ENCODE assay signal across 8 cellular contexts in the genomic region with DNA sequence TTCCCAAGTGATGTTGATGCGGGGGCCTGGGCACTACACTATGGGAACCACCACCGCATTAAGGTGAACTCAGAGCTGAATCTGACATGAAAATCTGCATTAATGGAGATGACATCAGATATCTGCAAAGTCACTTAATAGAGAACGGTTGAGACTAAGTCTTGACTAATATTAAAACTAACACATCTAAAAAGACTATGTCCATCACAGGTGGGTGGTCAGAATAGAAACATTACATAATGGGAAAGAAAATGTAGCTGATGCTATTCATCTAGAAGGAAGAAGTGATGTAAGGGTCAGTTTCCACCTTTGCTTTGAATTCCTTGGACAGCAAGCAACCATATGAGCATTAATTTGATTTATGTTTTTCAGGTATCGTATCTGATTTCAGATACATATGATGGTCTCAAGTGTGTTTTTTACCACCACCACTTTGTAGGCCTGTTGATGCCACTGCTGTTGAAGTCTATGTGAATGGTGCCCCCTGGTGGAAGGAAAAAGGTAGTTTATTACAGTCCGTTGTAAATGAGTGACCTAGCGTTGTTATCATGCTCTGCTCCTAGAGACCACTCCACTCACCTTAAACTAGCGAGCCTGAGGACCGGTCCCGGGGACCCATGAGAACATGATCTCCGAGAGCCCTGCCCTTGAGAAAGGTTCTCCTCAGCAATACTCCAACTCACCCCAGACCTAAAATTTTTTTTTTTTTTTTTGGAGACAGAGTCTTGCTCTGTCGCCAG.
DNase-seq lines count a peak whose midpoint lies in the region; ATAC-seq and TF ChIP-seq lines count a peak whose summit lies in the region.

No MANE protein-coding gene starts in this region.

- peak; percentile 77 to 88 (median 83) for TF ChIP-seq CTCF in gastrocnemius medialis (IDR thresholded peaks at IDR 0.05 in 4 of 5, conservative IDR thresholded peaks at IDR 0.05 in 1 of 5)

- no peaks in the 10 kb centered on the region for H3K4me1 ChIP-seq in adipocyte (ENCODE audit: control insufficient read depth, insufficient read depth, low read length)
- H3K4me1 ChIP-seq in gastrocnemius medialis, result peaks cover 0 to 5% of the 10 kb centered on the region in 2 donors

- no peak for TF ChIP-seq POLR2A in gastrocnemius medialis (IDR thresholded peaks at IDR 0.05)

- intact Hi-C loops in left ventricle myocardium superior (cut with micrococcal nuclease), result loop anchor here (2.0 to 5.0 kb wide), 2 partner anchors 209 to 285 kb away; no protein-coding TSS in a partner anchor
- intact Hi-C loops in gastrocnemius medialis (cut with DNase I; ENCODE audit: low total_unique reads), result loop anchor here (1.0 kb wide), 3 partner anchors 74 to 282 kb away; a partner anchor contains a TSS

- in situ Hi-C loops in SK-MEL-5 (cut with HindIII; ENCODE audit: low pct_unique_long_range_greater_than_20kb, low sequenced_read_pairs) (no loop called here), gastrocnemius medialis (cut with MboI; ENCODE audit: low sequenced_read_pairs in 4 of 4) (loop anchor here (5.0 to 10.0 kb wide), 5 partner anchors 77 to 285 kb away; a partner anchor contains a TSS)

- ATAC-seq in HG02610 (IDR thresholded peaks at IDR 0.05; ENCODE audit: unreplicated experiment) (peak; percentile 75), left ventricle myocardium superior (peak; percentile 94), gastrocnemius medialis (peak; percentile 91 to 93)

- H3K9me3 ChIP-seq in adipocyte (ENCODE audit: control insufficient read depth, low read length) (no peaks in the 10 kb centered on the region), gastrocnemius medialis (no peaks in the 10 kb centered on the region)

- DNase-seq in activated gamma-delta T cell treated with Interleukin-2 at 50 U/mL for 16 hours, result peak; percentile 58
- DNase-seq in activated gamma-delta T cell (lab: John Stamatoyannopoulos, UW), result no peak
- DNase-seq in MV-4-11 (lab: John Stamatoyannopoulos, UW), result peak; percentile 64
- DNase-seq in SK-MEL-5 (ENCODE audit: low read depth, low spot score), result peak; percentile 85
- DNase-seq in adipocyte (ENCODE audit: low read depth), result peak; percentile 94
- DNase-seq in left ventricle myocardium superior, result no peak
- peak; percentile 34 to 37 for DNase-seq in gastrocnemius medialis

- H3K9ac ChIP-seq in adipocyte (ENCODE audit: low read length), result no peak overlapping the region

- H3K27ac ChIP-seq in gastrocnemius medialis, result no peak overlapping the region

- H3K27me3 ChIP-seq in adipocyte (replicated peaks; ENCODE audit: control insufficient read depth, insufficient read depth, low read length) (no peaks in the 10 kb centered on the region), gastrocnemius medialis (no peaks in the 10 kb centered on the region)

- H3K4me3 ChIP-seq in adipocyte (ENCODE audit: low read length) (no peak overlapping the region), gastrocnemius medialis (no peak overlapping the region)

- H3K36me3 ChIP-seq in adipocyte (ENCODE audit: control insufficient read depth, insufficient read depth, low read length, severe bottlenecking) (no peaks in the 10 kb centered on the region), gastrocnemius medialis (peaks cover 0 to 14% of the 10 kb centered on the region in 2 donors)

Comparison
In these comparisons a context has a peak if more than half of its experiments do, and no peak if none do; other contexts are left out.
1. DNase-seq: peak in activated gamma-delta T cell treated with Interleukin-2 at 50 U/mL for 16 hours (single experiment), MV-4-11 (single experiment), SK-MEL-5 (single experiment), adipocyte (single experiment) and gastrocnemius medialis (2 of 2); none in activated gamma-delta T cell (single experiment) and left ventricle myocardium superior (single experiment).
2. Peak in every context shown above with its lines, with median percentiles within 50 percentile points of each other: ATAC-seq.